Comparison of ENCODE assay signal across 10 cellular contexts in the genomic region with DNA sequence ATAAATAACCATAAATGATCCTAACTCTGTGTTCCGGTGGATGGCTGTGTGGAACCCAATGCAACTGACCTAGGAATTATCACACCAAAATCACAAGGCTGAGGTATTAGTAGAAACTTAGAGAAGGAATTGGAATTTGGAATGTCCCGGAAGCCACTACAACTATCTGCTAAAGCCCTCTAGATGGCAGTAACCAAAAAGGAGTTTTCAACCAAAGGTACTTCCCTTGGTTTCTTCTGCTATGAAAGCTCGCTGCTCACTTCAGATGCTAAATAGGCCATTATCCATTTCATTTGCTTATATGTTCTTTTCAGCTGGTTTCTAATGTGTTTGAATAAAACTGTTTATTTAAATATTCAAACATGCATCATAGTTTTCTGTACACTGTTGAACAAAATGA.
A peak's percentile ranks its signal among the peaks of the same experiment; 100 is the strongest.
DNase-seq lines count a peak whose midpoint lies in the region; ATAC-seq and TF ChIP-seq lines count a peak whose summit lies in the region.
"Had no signal": no experiment of that assay in that cellular context is flagged by ENCODE, and none has a peak within 500 bp of the region (broad histone marks: within the 10 kb centered on the region; RNA-seq: fewer than 3 reads in every experiment).

No MANE protein-coding gene starts in this region.

- H3K27ac Mint-ChIP-seq in chondrocyte (ENCODE audit: unreplicated experiment) (no peak overlapping the region), osteocyte (ENCODE audit: unreplicated experiment) (no peak overlapping the region)
- H3K27ac Mint-ChIP-seq: activated B cell treated with CpG ODN at 0.5 μM for 24 hours had no signal

- H3K4me1 ChIP-seq in psoas muscle (no peaks in the 10 kb centered on the region), uterus (no peaks in the 10 kb centered on the region)
- H3K4me1 ChIP-seq: A549 had no signal

- H3K4me1 Mint-ChIP-seq in chondrocyte (ENCODE audit: low read depth) = no peaks in the 10 kb centered on the region
- H3K4me1 Mint-ChIP-seq in osteocyte (ENCODE audit: unreplicated experiment) = no peaks in the 10 kb centered on the region
- H3K4me1 Mint-ChIP-seq: activated B cell treated with CpG ODN at 0.5 μM for 24 hours had no signal

- no peaks in the 10 kb centered on the region for H3K36me3 ChIP-seq in psoas muscle (ENCODE audit: insufficient read depth in 1 of 2, low read depth in 1 of 2)
- H3K36me3 ChIP-seq in uterus = no peaks in the 10 kb centered on the region

- TF ChIP-seq POLR2A in uterus (IDR thresholded peaks at IDR 0.05) = no peak

- no peak for ATAC-seq in psoas muscle

- H3K27ac ChIP-seq in psoas muscle (no peak overlapping the region), uterus (no peak overlapping the region)
- H3K27ac ChIP-seq: A549 had no signal

- WGBS in psoas muscle, 3 donors = 34 to 41% (median 36%) methylated on average over 3 of the region's 3 CpGs

- H3K27me3 ChIP-seq in psoas muscle (ENCODE audit: insufficient read depth in 3 of 3, low read length in 2 of 3) = no peaks in the 10 kb centered on the region
- peaks cover 0 to 3% of the 10 kb centered on the region in 2 donors for H3K27me3 ChIP-seq in uterus

- H3K4me3 Mint-ChIP-seq in chondrocyte (ENCODE audit: unreplicated experiment) (no peak overlapping the region), osteocyte (ENCODE audit: unreplicated experiment) (no peak overlapping the region)
- H3K4me3 Mint-ChIP-seq: activated B cell treated with CpG ODN at 0.5 μM for 24 hours had no signal

- H3K9me3 Mint-ChIP-seq in chondrocyte (ENCODE audit: low read depth) (peaks cover 3% of the 10 kb centered on the region), osteocyte (ENCODE audit: unreplicated experiment) (no peaks in the 10 kb centered on the region)

- H3K4me3 ChIP-seq in psoas muscle = no peak overlapping the region
- no peak overlapping the region for H3K4me3 ChIP-seq in uterus
- H3K4me3 ChIP-seq: A549 had no signal

- H3K27me3 Mint-ChIP-seq in chondrocyte (ENCODE audit: low read depth) (no peaks in the 10 kb centered on the region), osteocyte (ENCODE audit: unreplicated experiment) (peaks cover 11% of the 10 kb centered on the region)
- H3K27me3 Mint-ChIP-seq: activated B cell treated with CpG ODN at 0.5 μM for 24 hours had no signal

- H3K36me3 Mint-ChIP-seq in chondrocyte (ENCODE audit: low read depth) (no peaks in the 10 kb centered on the region), osteocyte (ENCODE audit: unreplicated experiment) (no peaks in the 10 kb centered on the region)

- TF ChIP-seq CTCF in chondrocyte (IDR thresholded peaks at IDR 0.05) (peak; percentile 80), osteocyte (IDR thresholded peaks at IDR 0.05) (peak; percentile 71), psoas muscle (IDR thresholded peaks at IDR 0.05) (no peak), uterus (IDR thresholded peaks at IDR 0.05) (no peak)

- DNase-seq in DMS 273 (lab: John Stamatoyannopoulos, UW; ENCODE audit: unreplicated experiment) = peak; percentile 34
- no peak for DNase-seq in DMS 273 treated with DMSO at 0.1 percent for 48 hours (lab: John Stamatoyannopoulos, UW)
- peak; percentile 72 for DNase-seq in NCI-H748 (lab: John Stamatoyannopoulos, UW; ENCODE audit: unreplicated experiment)
- DNase-seq in chondrocyte (ENCODE audit: low spot score) = no peak
- DNase-seq in osteocyte (ENCODE audit: extremely low spot score, unreplicated experiment) = no peak
- DNase-seq in psoas muscle = no peak
- no peak for DNase-seq in stimulated activated CD4-positive, alpha-beta T cell treated with anti-CD3 and anti-CD28 coated beads, Interleukin-4, amount 100 ng/mL, for 1 hour
- DNase-seq in uterus = no peak
- DNase-seq: activated B cell treated with CpG ODN at 0.5 μM for 24 hours had no signal

- H3K9me3 ChIP-seq in psoas muscle = no peaks in the 10 kb centered on the region
- no peaks in the 10 kb centered on the region for H3K9me3 ChIP-seq in uterus
- H3K9me3 ChIP-seq: A549 had no signal

- intact Hi-C loops in psoas muscle (cut with DNase I) (no loop called here), uterus (cut with DNase I; ENCODE audit: low total_unique reads) (no loop called here)

Comparison
In these comparisons a context has a peak if more than half of its experiments do, and no peak if none do; other contexts are left out.
1. DNase-seq: peak in DMS 273 (single experiment) and NCI-H748 (single experiment); none in DMS 273 treated with DMSO at 0.1 percent for 48 hours (single experiment), chondrocyte (single experiment), osteocyte (single experiment), psoas muscle (0 of 2), stimulated activated CD4-positive, alpha-beta T cell treated with anti-CD3 and anti-CD28 coated beads, Interleukin-4, amount 100 ng/mL, for 1 hour (single experiment) and uterus (0 of 2).
2. CTCF ChIP-seq: peak in chondrocyte (single experiment) and osteocyte (single experiment); none in psoas muscle (single experiment) and uterus (0 of 4).